Comparison of ENCODE assay signal across 22 cellular contexts in genomic region chr9:26637101-26637500, GRCh38.
DNase-seq lines count a peak whose midpoint lies in the region; TF ChIP-seq lines count a peak whose summit lies in the region.
"Had no signal": no experiment of that assay in that cellular context is flagged by ENCODE, and none has a peak within 500 bp of the region (broad histone marks: within the 10 kb centered on the region; RNA-seq: fewer than 3 reads in every experiment).

No MANE protein-coding gene starts in this region.

- in situ Hi-C loops in Caki2 (cut with HindIII; ENCODE audit: low pct_unique_long_range_greater_than_20kb, low sequenced_read_pairs), result no loop called here

- H3K27me3 ChIP-seq in NT2/D1 (ENCODE audit: insufficient read depth, insufficient read length) (no peaks in the 10 kb centered on the region), neural progenitor cell (no peaks in the 10 kb centered on the region), spleen (replicated peaks in 1 of 7) (no peaks in the 10 kb centered on the region), left ventricle myocardium inferior (ENCODE audit: low read depth) (no peaks in the 10 kb centered on the region)
- H3K27me3 ChIP-seq: Peyer's patch had no signal

- H3K36me3 Mint-ChIP-seq in neural progenitor cell, result peaks cover 4% of the 10 kb centered on the region
- H3K36me3 Mint-ChIP-seq: CD8-positive, alpha-beta memory T cell had no signal

- H3K27ac ChIP-seq in neural progenitor cell (no peak overlapping the region), spleen (no peak overlapping the region), left ventricle myocardium inferior (replicated peaks) (no peak overlapping the region)
- H3K27ac ChIP-seq: HL-60, Peyer's patch had no signal

- H2AFZ ChIP-seq in neural progenitor cell (replicated peaks), result no peak overlapping the region

- no peak overlapping the region for H3K4me3 Mint-ChIP-seq in neural progenitor cell
- H3K4me3 Mint-ChIP-seq: CD8-positive, alpha-beta memory T cell had no signal

- H3K79me2 ChIP-seq in neural progenitor cell (ENCODE audit: low read depth), result no peaks in the 10 kb centered on the region

- intact Hi-C loops in spleen (cut with DNase I; ENCODE audit: low total_unique reads) (no loop called here), left ventricle myocardium inferior (cut with micrococcal nuclease) (no loop called here)

- H3K9me3 ChIP-seq in NT2/D1 (ENCODE audit: insufficient read depth, low read length) (peaks cover 35% of the 10 kb centered on the region; the same call in 1 of the 2 replicates), neural progenitor cell (ENCODE audit: low read depth) (no peaks in the 10 kb centered on the region), spleen (no peaks in the 10 kb centered on the region), left ventricle myocardium inferior (replicated peaks) (no peaks in the 10 kb centered on the region)
- H3K9me3 ChIP-seq: Peyer's patch had no signal

- H3F3A ChIP-seq in neural progenitor cell (ENCODE audit: low read depth), result peaks cover 6% of the 10 kb centered on the region

- TF ChIP-seq CTCF in neural progenitor cell (IDR thresholded peaks at IDR 0.05) (no peak), spleen (IDR thresholded peaks at IDR 0.05 in 8 of 11, conservative IDR thresholded peaks at IDR 0.05 in 3 of 11) (no peak), left ventricle myocardium inferior (IDR thresholded peaks at IDR 0.05; ENCODE audit: borderline replicate concordance) (no peak)

- H3K4me1 ChIP-seq in NT2/D1 (ENCODE audit: insufficient read depth, insufficient read length) (peaks cover 3% of the 10 kb centered on the region), neural progenitor cell (peaks cover 18% of the 10 kb centered on the region), spleen (no peaks in the 10 kb centered on the region), left ventricle myocardium inferior (no peaks in the 10 kb centered on the region)
- H3K4me1 ChIP-seq: Peyer's patch had no signal

- TF ChIP-seq POLR2A in spleen (IDR thresholded peaks at IDR 0.05), result no peak

- DNase-seq in Caki2 (ENCODE audit: low read depth), result peak; percentile 56
- DNase-seq in NT2/D1 (ENCODE audit: low read depth, low spot score), result peak; percentile 92
- peak; percentile 76 for DNase-seq in iPS DF 4.7 (ENCODE audit: extremely low read depth, low spot score)
- DNase-seq in neural progenitor cell (ENCODE audit: low spot score), result peak; percentile 79
- DNase-seq in NCI-H345 treated with DMSO at 0.1 percent for 48 hours (lab: John Stamatoyannopoulos, UW; ENCODE audit: unreplicated experiment), result no peak
- no peak for DNase-seq in spleen
- DNase-seq in left ventricle myocardium inferior, result no peak
- DNase-seq: 8988T; AML-193; C1 segment of cervical spinal cord; CD8-positive, alpha-beta memory T cell; GF-D8; HCEC 1CT; KBM-7; NCI-H1092; NCI-H1436; NCI-H187 treated with DMSO at 0.1 percent for 48 hours; NCI-H2107; NCI-H510A; NCI-H774; Peyer's patch had no signal

- H3K4me1 Mint-ChIP-seq in neural progenitor cell, result peaks cover 17% of the 10 kb centered on the region
- H3K4me1 Mint-ChIP-seq: CD8-positive, alpha-beta memory T cell had no signal

- H3K9ac ChIP-seq in NT2/D1 (ENCODE audit: insufficient read length, low read depth) (no peak overlapping the region), neural progenitor cell (no peak overlapping the region)

- peak overlapping the region; percentile 38 for H3K27ac Mint-ChIP-seq in neural progenitor cell
- H3K27ac Mint-ChIP-seq: CD8-positive, alpha-beta memory T cell had no signal

- no peaks in the 10 kb centered on the region for H3K36me3 ChIP-seq in NT2/D1 (ENCODE audit: insufficient read depth, insufficient read length, low read length)
- no peaks in the 10 kb centered on the region for H3K36me3 ChIP-seq in neural progenitor cell
- no peaks in the 10 kb centered on the region for H3K36me3 ChIP-seq in spleen
- no peaks in the 10 kb centered on the region for H3K36me3 ChIP-seq in left ventricle myocardium inferior
- H3K36me3 ChIP-seq: Peyer's patch had no signal

- 44 to 63% (median 52%) methylated on average over 4 of the region's 4 CpGs for WGBS in spleen, 5 donors

- H3K4me3 ChIP-seq in NT2/D1 (ENCODE audit: insufficient read length, low read depth) (no peak overlapping the region), neural progenitor cell (no peak overlapping the region), spleen (no peak overlapping the region), left ventricle myocardium inferior (no peak overlapping the region)
- H3K4me3 ChIP-seq: Peyer's patch had no signal

- peak overlapping the region; percentile 4 for H3K4me2 ChIP-seq in neural progenitor cell

- H3K9me3 Mint-ChIP-seq in neural progenitor cell, result peaks cover 5% of the 10 kb centered on the region

- H3K27me3 Mint-ChIP-seq in neural progenitor cell (ENCODE audit: insufficient read depth, low read depth), result peaks cover 3% of the 10 kb centered on the region
- H3K27me3 Mint-ChIP-seq: CD8-positive, alpha-beta memory T cell had no signal

- no peaks in the 10 kb centered on the region for H4K20me1 ChIP-seq in neural progenitor cell (ENCODE audit: low read depth)

Comparison
In these comparisons a context has a peak if more than half of its experiments do, and no peak if none do; other contexts are left out.
1. DNase-seq: peak in Caki2 (single experiment), NT2/D1 (single experiment), iPS DF 4.7 (single experiment) and neural progenitor cell (single experiment); none in NCI-H345 treated with DMSO at 0.1 percent for 48 hours (single experiment), spleen (single experiment) and left ventricle myocardium inferior (single experiment).